In genomic region chr12:42315108-42315507, GRCh38 we compare ENCODE assay signal across 1 cellular context.
TF ChIP-seq lines count a peak whose summit lies in the region.

No MANE protein-coding gene starts in this region.

TF ChIP-seq in endothelial cell of umbilical vein, 7 proteins besides CTCF, POLR2A, EP300 and RAD21:
- TF ChIP-seq FOS (IDR thresholded peaks at IDR 0.05; ENCODE audit: borderline replicate concordance, insufficient read depth, low read length) = no peak
- TF ChIP-seq JUN (IDR thresholded peaks at IDR 0.05; ENCODE audit: borderline replicate concordance, insufficient read depth, insufficient read length, low read depth) = no peak
- no peak for TF ChIP-seq GATA2 (IDR thresholded peaks at IDR 0.05; ENCODE audit: insufficient read depth, insufficient read length, low read depth, low read length)
- no peak for TF ChIP-seq POLR2AphosphoS5 (IDR thresholded peaks at IDR 0.05; ENCODE audit: insufficient read depth, low read depth, low read length)
- TF ChIP-seq MYC (IDR thresholded peaks at IDR 0.05; ENCODE audit: low read depth, low read length) = no peak
- TF ChIP-seq EZH2 (IDR thresholded peaks at IDR 0.05; ENCODE audit: borderline replicate concordance, low read depth, low read length, severe bottlenecking) = no peak
- no peak for TF ChIP-seq MAX (IDR thresholded peaks at IDR 0.05; ENCODE audit: insufficient read depth, insufficient read length)
